37 cellular contexts compared by ENCODE assay signal in genomic region chr6:31884528-31885035, GRCh38. TPM values are rescaled to one million over a fixed set of nuclear protein-coding genes. Genes with fewer than 3 reads are reported as not detected.
"Had no signal": no experiment of that assay in that cellular context is flagged by ENCODE, and none has a peak within 500 bp of the region (broad histone marks: within the 10 kb centered on the region; RNA-seq: fewer than 3 reads in every experiment).

No MANE protein-coding gene starts in this region.

- H3K9me3 ChIP-seq: ascending aorta had no signal

- H3K27me3 Mint-ChIP-seq: activated CD4-positive, alpha-beta memory T cell treated with anti-CD3 and anti-CD28 coated beads, Interleukin-2, amount 10 ng/mL, durations not matched to agents 7 days and 5 days; activated CD4-positive, alpha-beta T cell treated with anti-CD3 and anti-CD28 coated beads for 36 hours; activated CD4-positive, alpha-beta T cell treated with anti-CD3 and anti-CD28 coated beads, Interleukin-2, amount 10 ng/mL, durations not matched to agents 7 days and 5 days; activated CD8-positive, alpha-beta memory T cell treated with anti-CD3 and anti-CD28 coated beads, Interleukin-2, amount 10 ng/mL, durations not matched to agents 7 days and 5 days; activated naive CD4-positive, alpha-beta T cell treated with anti-CD3 and anti-CD28 coated beads, Interleukin-2, amount 10 ng/mL, durations not matched to agents 7 days and 5 days; activated naive CD4-positive, alpha-beta T cell treated with anti-CD3 and anti-CD28 coated beads, Interleukin-2, amount 50 U/mL, for 24 hours; activated naive CD8-positive, alpha-beta T cell; activated naive CD8-positive, alpha-beta T cell treated with anti-CD3 and anti-CD28 coated beads, Interleukin-2, amount 10 ng/mL, durations not matched to agents 7 days and 5 days; activated naive CD8-positive, alpha-beta T cell treated with anti-CD3 and anti-CD28 coated beads, Interleukin-2, amount 50 U/mL, for 24 hours; activated T-cell treated with anti-CD3 and anti-CD28 coated beads, Interleukin-2, amount 50 U/mL, for 24 hours; brain; central memory CD8-positive, alpha-beta T cell had no signal

- H3K27ac ChIP-seq: ascending aorta, cardiac muscle cell, VCaP had no signal

- H3K27me3 ChIP-seq: ascending aorta, cardiac muscle cell had no signal

- H3K9me3 Mint-ChIP-seq: activated CD4-positive, alpha-beta memory T cell treated with anti-CD3 and anti-CD28 coated beads, Interleukin-2, amount 10 ng/mL, durations not matched to agents 7 days and 5 days; activated CD4-positive, alpha-beta T cell treated with anti-CD3 and anti-CD28 coated beads, Interleukin-2, amount 10 ng/mL, durations not matched to agents 7 days and 5 days; activated naive CD4-positive, alpha-beta T cell treated with anti-CD3 and anti-CD28 coated beads, Interleukin-2, amount 10 ng/mL, durations not matched to agents 7 days and 5 days; activated naive CD4-positive, alpha-beta T cell treated with anti-CD3 and anti-CD28 coated beads, Interleukin-2, amount 50 U/mL, for 24 hours; activated naive CD8-positive, alpha-beta T cell treated with anti-CD3 and anti-CD28 coated beads, Interleukin-2, amount 10 ng/mL, durations not matched to agents 7 days and 5 days; activated naive CD8-positive, alpha-beta T cell treated with anti-CD3 and anti-CD28 coated beads, Interleukin-2, amount 50 U/mL, for 24 hours; activated T-cell treated with anti-CD3 and anti-CD28 coated beads, Interleukin-2, amount 50 U/mL, for 24 hours; activated T-helper 2 cell treated with anti-CD3 and anti-CD28 coated beads, Interferon-gamma antibody, Interleukin-2, Interleukin-4, amounts not matched to agents 10 μg/mL and 5 μg/mL and 100 μg/mL, durations not matched to agents 14 hours and 24 hours and 36 hours; brain; central memory CD8-positive, alpha-beta T cell; T-helper 1 cell treated with Interleukin-12 subunit alpha and Interleukin-12 subunit beta and Interleukin-4 antibody, amounts not matched to agents 30 μg/mL and 1 μg/mL, for 36 hours; T-helper 2 cell treated with Interferon-gamma antibody and Interleukin-4, amounts not matched to agents 5 μg/mL and 100 μg/mL, for 36 hours had no signal

- H3K4me1 Mint-ChIP-seq: activated CD4-positive, alpha-beta memory T cell treated with anti-CD3 and anti-CD28 coated beads, Interleukin-2, amount 10 ng/mL, durations not matched to agents 7 days and 5 days; activated CD4-positive, alpha-beta T cell treated with anti-CD3 and anti-CD28 coated beads for 36 hours; activated CD4-positive, alpha-beta T cell treated with anti-CD3 and anti-CD28 coated beads, Interleukin-2, amount 10 ng/mL, durations not matched to agents 7 days and 5 days; activated CD8-positive, alpha-beta memory T cell treated with anti-CD3 and anti-CD28 coated beads, Interleukin-2, amount 10 ng/mL, durations not matched to agents 7 days and 5 days; activated naive CD4-positive, alpha-beta T cell treated with anti-CD3 and anti-CD28 coated beads, Interleukin-2, amount 10 ng/mL, durations not matched to agents 7 days and 5 days; activated naive CD4-positive, alpha-beta T cell treated with anti-CD3 and anti-CD28 coated beads, Interleukin-2, amount 50 U/mL, for 24 hours; activated naive CD8-positive, alpha-beta T cell treated with anti-CD3 and anti-CD28 coated beads, Interleukin-2, amount 10 ng/mL, durations not matched to agents 7 days and 5 days; activated naive CD8-positive, alpha-beta T cell treated with anti-CD3 and anti-CD28 coated beads, Interleukin-2, amount 50 U/mL, for 24 hours; brain; central memory CD8-positive, alpha-beta T cell had no signal

- ATAC-seq: activated CD4-positive, alpha-beta T cell treated with anti-CD3 and anti-CD28 coated beads for 36 hours; activated CD4-positive, CD25-positive, alpha-beta regulatory T cell treated with anti-CD3 and anti-CD28 coated beads, Interleukin-2, amount 50 U/mL, for 24 hours; activated CD8-positive, alpha-beta memory T cell treated with anti-CD3 and anti-CD28 coated beads, Interleukin-2, amount 10 ng/mL, durations not matched to agents 7 days and 5 days; activated CD8-positive, alpha-beta T cell treated with anti-CD3 and anti-CD28 coated beads, Interleukin-2, amount 10 ng/mL, durations not matched to agents 7 days and 5 days; activated naive CD8-positive, alpha-beta T cell treated with anti-CD3 and anti-CD28 coated beads, Interleukin-2, amount 50 U/mL, for 24 hours had no signal

- H3K4me3 ChIP-seq: ascending aorta, cardiac muscle cell had no signal

- DNase-seq: activated CD4-positive, alpha-beta memory T cell treated with anti-CD3 and anti-CD28 coated beads, Interleukin-2, amount 10 ng/mL, durations not matched to agents 7 days and 5 days; activated CD4-positive, alpha-beta T cell treated with anti-CD3 and anti-CD28 coated beads for 1 hour; activated CD4-positive, alpha-beta T cell treated with anti-CD3 and anti-CD28 coated beads for 36 hours; activated CD4-positive, alpha-beta T cell treated with anti-CD3 and anti-CD28 coated beads for 48 hours; activated CD4-positive, alpha-beta T cell treated with anti-CD3 and anti-CD28 coated beads, Interleukin-2, amount 10 ng/mL, durations not matched to agents 7 days and 5 days; activated CD4-positive, alpha-beta T cell treated with anti-CD3 and anti-CD28 coated beads, Interleukin-2, amount 50 U/mL, for 48 hours; activated CD4-positive, CD25-positive, alpha-beta regulatory T cell; activated CD8-positive, alpha-beta memory T cell treated with anti-CD3 and anti-CD28 coated beads for 24 hours; activated CD8-positive, alpha-beta memory T cell treated with anti-CD3 and anti-CD28 coated beads, Interleukin-2, amount 10 ng/mL, durations not matched to agents 7 days and 5 days; activated CD8-positive, alpha-beta memory T cell treated with anti-CD3 and anti-CD28 coated beads, Interleukin-2, amount 50 U/mL, for 48 hours; activated CD8-positive, alpha-beta T cell treated with anti-CD3 and anti-CD28 coated beads, Interleukin-2, amount 10 ng/mL, durations not matched to agents 7 days and 5 days; activated effector memory CD4-positive, alpha-beta T cell treated with Interleukin-2 at 50 U/mL for 16 hours; activated gamma-delta T cell; activated naive CD4-positive, alpha-beta T cell treated with anti-CD3 and anti-CD28 coated beads, Interleukin-2, amount 10 ng/mL, durations not matched to agents 7 days and 5 days; activated naive CD4-positive, alpha-beta T cell treated with Interleukin-2 at 50 U/mL for 16 hours; activated naive CD8-positive, alpha-beta T cell treated with anti-CD3 and anti-CD28 coated beads, Interleukin-2, amount 10 ng/mL, durations not matched to agents 7 days and 5 days; activated naive CD8-positive, alpha-beta T cell treated with anti-CD3 and anti-CD28 coated beads, Interleukin-2, amount 50 U/mL, for 24 hours; activated T-cell treated with anti-CD3 and anti-CD28 coated beads, Interleukin-2, amount 50 U/mL, for 24 hours; activated T-cell treated with anti-CD3 and anti-CD28 coated beads, Interleukin-2, amount 50 U/mL, for 48 hours; amygdala; anterior cingulate cortex; caudate nucleus; cerebellar nuclear complex; T-helper 1 cell; T-helper 2 cell; T-helper 9 cell had no signal

- H3K4me3 Mint-ChIP-seq: activated CD4-positive, alpha-beta memory T cell treated with anti-CD3 and anti-CD28 coated beads, Interleukin-2, amount 10 ng/mL, durations not matched to agents 7 days and 5 days; activated CD4-positive, alpha-beta T cell treated with anti-CD3 and anti-CD28 coated beads for 36 hours; activated CD4-positive, alpha-beta T cell treated with anti-CD3 and anti-CD28 coated beads, Interleukin-2, amount 10 ng/mL, durations not matched to agents 7 days and 5 days; activated CD8-positive, alpha-beta memory T cell treated with anti-CD3 and anti-CD28 coated beads, Interleukin-2, amount 10 ng/mL, durations not matched to agents 7 days and 5 days; activated CD8-positive, alpha-beta T cell treated with anti-CD3 and anti-CD28 coated beads, Interleukin-2, amount 10 ng/mL, durations not matched to agents 7 days and 5 days; activated naive CD4-positive, alpha-beta T cell treated with anti-CD3 and anti-CD28 coated beads, Interleukin-2, amount 10 ng/mL, durations not matched to agents 7 days and 5 days; activated naive CD4-positive, alpha-beta T cell treated with anti-CD3 and anti-CD28 coated beads, Interleukin-2, amount 50 U/mL, for 24 hours; activated naive CD8-positive, alpha-beta T cell; activated naive CD8-positive, alpha-beta T cell treated with anti-CD3 and anti-CD28 coated beads, Interleukin-2, amount 10 ng/mL, durations not matched to agents 7 days and 5 days; activated naive CD8-positive, alpha-beta T cell treated with anti-CD3 and anti-CD28 coated beads, Interleukin-2, amount 50 U/mL, for 24 hours; activated T-cell treated with anti-CD3 and anti-CD28 coated beads, Interleukin-2, amount 50 U/mL, for 24 hours; brain; central memory CD8-positive, alpha-beta T cell; T-helper 1 cell treated with Interleukin-12 subunit alpha and Interleukin-12 subunit beta and Interleukin-4 antibody, amounts not matched to agents 30 μg/mL and 1 μg/mL, for 36 hours; T-helper 2 cell treated with Interferon-gamma antibody and Interleukin-4, amounts not matched to agents 5 μg/mL and 100 μg/mL, for 36 hours had no signal

- H3K4me1 ChIP-seq: ascending aorta had no signal

- H3K27ac Mint-ChIP-seq: activated CD4-positive, alpha-beta memory T cell treated with anti-CD3 and anti-CD28 coated beads, Interleukin-2, amount 10 ng/mL, durations not matched to agents 7 days and 5 days; activated CD4-positive, alpha-beta T cell treated with anti-CD3 and anti-CD28 coated beads for 36 hours; activated CD4-positive, alpha-beta T cell treated with anti-CD3 and anti-CD28 coated beads, Interleukin-2, amount 10 ng/mL, durations not matched to agents 7 days and 5 days; activated CD8-positive, alpha-beta memory T cell treated with anti-CD3 and anti-CD28 coated beads, Interleukin-2, amount 10 ng/mL, durations not matched to agents 7 days and 5 days; activated CD8-positive, alpha-beta T cell treated with anti-CD3 and anti-CD28 coated beads, Interleukin-2, amount 10 ng/mL, durations not matched to agents 7 days and 5 days; activated naive CD4-positive, alpha-beta T cell treated with anti-CD3 and anti-CD28 coated beads, Interleukin-2, amount 10 ng/mL, durations not matched to agents 7 days and 5 days; activated naive CD4-positive, alpha-beta T cell treated with anti-CD3 and anti-CD28 coated beads, Interleukin-2, amount 50 U/mL, for 24 hours; activated naive CD8-positive, alpha-beta T cell; activated naive CD8-positive, alpha-beta T cell treated with anti-CD3 and anti-CD28 coated beads, Interleukin-2, amount 10 ng/mL, durations not matched to agents 7 days and 5 days; activated naive CD8-positive, alpha-beta T cell treated with anti-CD3 and anti-CD28 coated beads, Interleukin-2, amount 50 U/mL, for 24 hours; activated T-cell treated with anti-CD3 and anti-CD28 coated beads, Interleukin-2, amount 50 U/mL, for 24 hours; activated T-helper 2 cell treated with anti-CD3 and anti-CD28 coated beads, Interferon-gamma antibody, Interleukin-2, Interleukin-4, amounts not matched to agents 10 μg/mL and 5 μg/mL and 100 μg/mL, durations not matched to agents 14 hours and 24 hours and 36 hours; brain; T-helper 1 cell treated with Interleukin-12 subunit alpha and Interleukin-12 subunit beta and Interleukin-4 antibody, amounts not matched to agents 30 μg/mL and 1 μg/mL, for 36 hours; T-helper 2 cell treated with Interferon-gamma antibody and Interleukin-4, amounts not matched to agents 5 μg/mL and 100 μg/mL, for 36 hours had no signal

RNA-seq across cellular contexts. Expression of gene SLC44A4, which starts 5.8 kb away (rescaled TPM):
- total RNA-seq: activated CD8-positive, alpha-beta memory T cell treated with anti-CD3 and anti-CD28 coated beads, Interleukin-2, amount 10 ng/mL, durations not matched to agents 7 days and 5 days; activated naive CD8-positive, alpha-beta T cell treated with anti-CD3 and anti-CD28 coated beads, Interleukin-2, amount 10 ng/mL, durations not matched to agents 7 days and 5 days; ascending aorta; cardiac muscle cell had no signal

RNA-seq across cellular contexts. Expression of gene ZBTB12, which starts 17.3 kb away (rescaled TPM):
- polyA plus RNA-seq: cardiac muscle cell had no signal
